10 cellular contexts compared by ENCODE assay signal in genomic region chr1:25556791-25557476, GRCh38. TPM values are rescaled to one million over a fixed set of nuclear protein-coding genes. Genes with fewer than 3 reads are reported as not detected.
A peak's percentile ranks its signal among the peaks of the same experiment; 100 is the strongest.
DNase-seq lines count a peak whose midpoint lies in the region; ATAC-seq and TF ChIP-seq lines count a peak whose summit lies in the region.
"Had no signal": no experiment of that assay in that cellular context is flagged by ENCODE, and none has a peak within 500 bp of the region (broad histone marks: within the 10 kb centered on the region; RNA-seq: fewer than 3 reads in every experiment).

No MANE protein-coding gene starts in this region.

- H3K27ac ChIP-seq in endodermal cell (ENCODE audit: low read depth, low read length): no peak overlapping the region
- peak overlapping the region in 2 of 4 donors; percentile 12 to 53 for H3K27ac ChIP-seq in gastrocnemius medialis

- H3K27me3 ChIP-seq in adipocyte (replicated peaks; ENCODE audit: control insufficient read depth, insufficient read depth, low read length) (no peaks in the 10 kb centered on the region), endodermal cell (ENCODE audit: control insufficient read depth, insufficient read depth, low read length, poor library complexity, severe bottlenecking) (no peaks in the 10 kb centered on the region), gastrocnemius medialis (no peaks in the 10 kb centered on the region)
- H3K27me3 ChIP-seq: adrenal gland had no signal

- 95 to 100% methylated on average over 3 to 10 of the region's 10 CpGs for WGBS in endodermal cell (ENCODE audit: insufficient coverage in 1 of 2, insufficient read length in 1 of 2), 2 experiments

- intact Hi-C loops in gastrocnemius medialis (cut with DNase I; ENCODE audit: low total_unique reads): no loop called here

- H3K9me3 ChIP-seq in adipocyte (ENCODE audit: control insufficient read depth, low read length) (no peaks in the 10 kb centered on the region), endodermal cell (ENCODE audit: control insufficient read depth, low read length) (no peaks in the 10 kb centered on the region), gastrocnemius medialis (no peaks in the 10 kb centered on the region)
- H3K9me3 ChIP-seq: adrenal gland had no signal

- no peak overlapping the region for H3K4me3 Mint-ChIP-seq in endodermal cell

- DNase-seq in EH (ENCODE audit: low read depth) (peak; percentile 62), Kasumi-1 (lab: John Stamatoyannopoulos, UW) (peak; percentile 66 to 67), adipocyte (ENCODE audit: low read depth) (peak; percentile 37), myocyte (ENCODE audit: low read depth) (peak; percentile 68), endodermal cell (no peak), epidermal melanocyte (ENCODE audit: insufficient read length, low spot score) (no peak), NCI-H748 (lab: John Stamatoyannopoulos, UW; ENCODE audit: unreplicated experiment) (no peak), gastrocnemius medialis (no peak)
- DNase-seq: NCI-H2227 treated with DMSO at 0.1 percent for 48 hours had no signal

- H3K9ac ChIP-seq in adipocyte (ENCODE audit: low read length): no peak overlapping the region
- no peak overlapping the region for H3K9ac ChIP-seq in endodermal cell (ENCODE audit: extremely low read depth, low read length, poor library complexity, severe bottlenecking)

- peaks cover 3% of the 10 kb centered on the region for H3K36me3 Mint-ChIP-seq in endodermal cell (ENCODE audit: low read depth)

- H3K4me1 Mint-ChIP-seq in endodermal cell: no peaks in the 10 kb centered on the region

- peaks cover 16% of the 10 kb centered on the region for H3K4me1 ChIP-seq in adipocyte (ENCODE audit: control insufficient read depth, insufficient read depth, low read length)
- no peaks in the 10 kb centered on the region for H3K4me1 ChIP-seq in endodermal cell (ENCODE audit: control insufficient read depth, insufficient read depth, low read length)
- H3K4me1 ChIP-seq in gastrocnemius medialis: peaks cover 39 to 49% of the 10 kb centered on the region in 2 donors

- in situ Hi-C loops in gastrocnemius medialis (cut with MboI; ENCODE audit: low sequenced_read_pairs in 4 of 4): no loop called here

- no peaks in the 10 kb centered on the region for H3K27me3 Mint-ChIP-seq in endodermal cell (ENCODE audit: insufficient read depth)

- TF ChIP-seq POLR2A in gastrocnemius medialis (IDR thresholded peaks at IDR 0.05): no peak

- no peak overlapping the region for H3K27ac Mint-ChIP-seq in endodermal cell

- no peak for TF ChIP-seq CTCF in endodermal cell (conservative IDR thresholded peaks at IDR 0.05)
- no peak for TF ChIP-seq CTCF in gastrocnemius medialis (IDR thresholded peaks at IDR 0.05 in 4 of 5, conservative IDR thresholded peaks at IDR 0.05 in 1 of 5)

- H3K9me3 Mint-ChIP-seq in endodermal cell: no peaks in the 10 kb centered on the region

- H3K36me3 ChIP-seq in adipocyte (ENCODE audit: control insufficient read depth, insufficient read depth, low read length, severe bottlenecking): peaks cover 14% of the 10 kb centered on the region
- H3K36me3 ChIP-seq in endodermal cell (ENCODE audit: control insufficient read depth, insufficient read depth, low read length): no peaks in the 10 kb centered on the region
- no peaks in the 10 kb centered on the region for H3K36me3 ChIP-seq in gastrocnemius medialis
- H3K36me3 ChIP-seq: adrenal gland had no signal

- no peak for ATAC-seq in gastrocnemius medialis

- no peak overlapping the region for H3K4me3 ChIP-seq in adipocyte (ENCODE audit: low read length)
- no peak overlapping the region for H3K4me3 ChIP-seq in endodermal cell (ENCODE audit: low read length)
- H3K4me3 ChIP-seq in gastrocnemius medialis: no peak overlapping the region
- H3K4me3 ChIP-seq: adrenal gland had no signal

RNA-seq across cellular contexts. Expression of gene LDLRAP1, which starts 13.5 kb away (rescaled TPM):
- total RNA-seq in myocyte (10.7 and 13.8 TPM in 2 replicates), endodermal cell (10 to 100 TPM; 13.9 to 14.5 TPM), gastrocnemius medialis (10 to 100 TPM in 3 of 4 donors, 1 to 10 TPM in 1; 10.0 to 17.9 (median 14.2) TPM)
- polyA plus RNA-seq in myocyte (2012): 23.6 TPM
- 9.4 TPM for polyA plus RNA-seq in endodermal cell (2013, experiment 1 of 2)
- polyA plus RNA-seq in endodermal cell (2013, experiment 2 of 2): 8.9 TPM

RNA-seq across cellular contexts. Expression of gene MAN1C1, which starts 59.7 kb away (rescaled TPM):
- 6.6 and 8.8 TPM in 2 replicates for total RNA-seq in myocyte
- 0.90 TPM for polyA plus RNA-seq in myocyte (2012)
- 1 to 10 TPM; 2.2 to 4.3 TPM for total RNA-seq in endodermal cell
- polyA plus RNA-seq in endodermal cell (2013, experiment 1 of 2): 8.0 TPM
- 6.9 TPM for polyA plus RNA-seq in endodermal cell (2013, experiment 2 of 2)
- 1 to 10 TPM; 2.0 to 4.4 (median 2.5) TPM for total RNA-seq in gastrocnemius medialis

Comparison
In these comparisons a context has a peak if more than half of its experiments do, and no peak if none do; other contexts are left out.
1. DNase-seq: peak in EH (single experiment), Kasumi-1 (2 of 2), adipocyte (single experiment) and myocyte (single experiment); none in endodermal cell (single experiment), epidermal melanocyte (single experiment), NCI-H748 (single experiment) and gastrocnemius medialis (0 of 2).